In genomic region chr5:33531796-33532195, GRCh38 we compare ENCODE assay signal across 29 cellular contexts.
"Had no signal": no experiment of that assay in that cellular context is flagged by ENCODE, and none has a peak within 500 bp of the region (broad histone marks: within the 10 kb centered on the region; RNA-seq: fewer than 3 reads in every experiment).

No MANE protein-coding gene starts in this region.

- H3K4me3 Mint-ChIP-seq: activated CD4-positive, alpha-beta memory T cell treated with anti-CD3 and anti-CD28 coated beads, Interleukin-2, amount 10 ng/mL, durations not matched to agents 7 days and 5 days; activated CD8-positive, alpha-beta memory T cell treated with anti-CD3 and anti-CD28 coated beads, Interleukin-2, amount 10 ng/mL, durations not matched to agents 7 days and 5 days; activated naive CD4-positive, alpha-beta T cell treated with anti-CD3 and anti-CD28 coated beads, Interleukin-2, amount 10 ng/mL, durations not matched to agents 7 days and 5 days; activated naive CD8-positive, alpha-beta T cell; activated naive CD8-positive, alpha-beta T cell treated with anti-CD3 and anti-CD28 coated beads, Interleukin-2, amount 50 U/mL, for 24 hours; brain had no signal

- H3K9me3 Mint-ChIP-seq: activated CD4-positive, alpha-beta memory T cell treated with anti-CD3 and anti-CD28 coated beads, Interleukin-2, amount 10 ng/mL, durations not matched to agents 7 days and 5 days; activated naive CD4-positive, alpha-beta T cell treated with anti-CD3 and anti-CD28 coated beads, Interleukin-2, amount 10 ng/mL, durations not matched to agents 7 days and 5 days; activated naive CD8-positive, alpha-beta T cell treated with anti-CD3 and anti-CD28 coated beads, Interleukin-2, amount 50 U/mL, for 24 hours; brain had no signal

- H3K36me3 ChIP-seq: WERI-Rb-1 had no signal

- H3K4me3 ChIP-seq: PC-9, SK-N-MC had no signal

- H3K4me1 Mint-ChIP-seq: activated CD4-positive, alpha-beta memory T cell treated with anti-CD3 and anti-CD28 coated beads, Interleukin-2, amount 10 ng/mL, durations not matched to agents 7 days and 5 days; activated CD8-positive, alpha-beta memory T cell treated with anti-CD3 and anti-CD28 coated beads, Interleukin-2, amount 10 ng/mL, durations not matched to agents 7 days and 5 days; activated naive CD4-positive, alpha-beta T cell treated with anti-CD3 and anti-CD28 coated beads, Interleukin-2, amount 10 ng/mL, durations not matched to agents 7 days and 5 days; activated naive CD8-positive, alpha-beta T cell treated with anti-CD3 and anti-CD28 coated beads, Interleukin-2, amount 50 U/mL, for 24 hours had no signal

- H3K27me3 Mint-ChIP-seq: activated CD4-positive, alpha-beta memory T cell treated with anti-CD3 and anti-CD28 coated beads, Interleukin-2, amount 10 ng/mL, durations not matched to agents 7 days and 5 days; activated CD8-positive, alpha-beta memory T cell treated with anti-CD3 and anti-CD28 coated beads, Interleukin-2, amount 10 ng/mL, durations not matched to agents 7 days and 5 days; activated naive CD4-positive, alpha-beta T cell treated with anti-CD3 and anti-CD28 coated beads, Interleukin-2, amount 10 ng/mL, durations not matched to agents 7 days and 5 days had no signal

- H3K27ac Mint-ChIP-seq: activated CD4-positive, alpha-beta memory T cell treated with anti-CD3 and anti-CD28 coated beads, Interleukin-2, amount 10 ng/mL, durations not matched to agents 7 days and 5 days; activated CD8-positive, alpha-beta memory T cell treated with anti-CD3 and anti-CD28 coated beads, Interleukin-2, amount 10 ng/mL, durations not matched to agents 7 days and 5 days; activated naive CD4-positive, alpha-beta T cell treated with anti-CD3 and anti-CD28 coated beads, Interleukin-2, amount 10 ng/mL, durations not matched to agents 7 days and 5 days; activated naive CD8-positive, alpha-beta T cell; activated naive CD8-positive, alpha-beta T cell treated with anti-CD3 and anti-CD28 coated beads, Interleukin-2, amount 50 U/mL, for 24 hours; brain had no signal

- DNase-seq: activated CD4-positive, alpha-beta memory T cell treated with anti-CD3 and anti-CD28 coated beads, Interleukin-2, amount 10 ng/mL, durations not matched to agents 7 days and 5 days; activated CD4-positive, alpha-beta T cell treated with anti-CD3 and anti-CD28 coated beads for 1 hour; activated CD4-positive, alpha-beta T cell treated with anti-CD3 and anti-CD28 coated beads for 48 hours; activated CD4-positive, CD25-positive, alpha-beta regulatory T cell; activated CD8-positive, alpha-beta memory T cell treated with anti-CD3 and anti-CD28 coated beads for 24 hours; activated CD8-positive, alpha-beta memory T cell treated with anti-CD3 and anti-CD28 coated beads, Interleukin-2, amount 10 ng/mL, durations not matched to agents 7 days and 5 days; activated CD8-positive, alpha-beta memory T cell treated with anti-CD3 and anti-CD28 coated beads, Interleukin-2, amount 50 U/mL, for 48 hours; activated effector memory CD4-positive, alpha-beta T cell treated with Interleukin-2 at 50 U/mL for 16 hours; activated naive CD4-positive, alpha-beta T cell treated with anti-CD3 and anti-CD28 coated beads, Interleukin-2, amount 10 ng/mL, durations not matched to agents 7 days and 5 days; activated naive CD8-positive, alpha-beta T cell treated with anti-CD3 and anti-CD28 coated beads, Interleukin-2, amount 50 U/mL, for 24 hours; activated T-cell treated with anti-CD3 and anti-CD28 coated beads, Interleukin-2, amount 50 U/mL, for 48 hours; cerebellar nuclear complex; NCI-H1105; NCI-H1417 treated with DMSO at 0.1 percent for 48 hours; NCI-H187 treated with DMSO at 0.1 percent for 48 hours; NCI-H2081 treated with DMSO at 0.1 percent for 48 hours; NCI-H226; NCI-H446 treated with DMSO at 0.1 percent for 48 hours; NCI-H524; NCI-H69; NCI-H82; NK-92 treated with Interleukin-12 subunit alpha and Interleukin-12 subunit beta, amount 100 ng/mL, for 24 hours; PC-9; Right ventricle myocardium superior; T1000; WERI-Rb-1 had no signal

- H3K36me3 Mint-ChIP-seq: activated CD8-positive, alpha-beta memory T cell treated with anti-CD3 and anti-CD28 coated beads, Interleukin-2, amount 10 ng/mL, durations not matched to agents 7 days and 5 days; activated naive CD4-positive, alpha-beta T cell treated with anti-CD3 and anti-CD28 coated beads, Interleukin-2, amount 10 ng/mL, durations not matched to agents 7 days and 5 days; activated naive CD8-positive, alpha-beta T cell; brain had no signal
